8 cellular contexts compared by ENCODE assay signal in genomic region chr2:195575879-195576391, GRCh38.
DNase-seq lines count a peak whose midpoint lies in the region; ATAC-seq and TF ChIP-seq lines count a peak whose summit lies in the region.

No MANE protein-coding gene starts in this region.

- H3K4me1 ChIP-seq in left ventricle myocardium inferior (peaks cover 9% of the 10 kb centered on the region), upper lobe of right lung (peaks cover 9% of the 10 kb centered on the region)

- intact Hi-C loops in activated B cell treated with CpG ODN at 0.5 μM for 24 hours (cut with micrococcal nuclease): loop anchor here (1.0 to 10.0 kb wide), 8 partner anchors 14 to 492 kb away; partner anchors contain the start of gene DNAH7
- intact Hi-C loops in left ventricle myocardium inferior (cut with micrococcal nuclease): loop anchor here (5.0 kb wide), 1 partner anchor 86 kb away; no protein-coding TSS in a partner anchor
- intact Hi-C loops in upper lobe of right lung (cut with DNase I): no loop called here

- ATAC-seq in GM21423 (IDR thresholded peaks at IDR 0.05; ENCODE audit: unreplicated experiment) (peak; percentile 80), activated B cell treated with CpG ODN at 0.5 μM for 24 hours (ENCODE audit: low read depth) (peak; percentile 79), upper lobe of right lung (peak; percentile 48)

- H3K4me3 Mint-ChIP-seq in activated B cell treated with CpG ODN at 0.5 μM for 24 hours: peak overlapping the region; percentile 70

- peak; percentile 3 for DNase-seq in NCI-H345 (lab: John Stamatoyannopoulos, UW)
- no peak for DNase-seq in NCI-H345 treated with DMSO at 0.1 percent for 48 hours (lab: John Stamatoyannopoulos, UW; ENCODE audit: unreplicated experiment)
- peak; percentile 69 for DNase-seq in HT-29 (ENCODE audit: low spot score)
- DNase-seq in activated B cell treated with CpG ODN at 0.5 μM for 24 hours: no peak
- no peak for DNase-seq in left ventricle myocardium inferior
- no peak for DNase-seq in upper lobe of right lung
- no peak for DNase-seq in stimulated activated CD4-positive, alpha-beta T cell treated with anti-CD3 and anti-CD28 coated beads, Interleukin-2, amount 100 ng/mL, for 48 hours

- no peaks in the 10 kb centered on the region for H3K36me3 Mint-ChIP-seq in activated B cell treated with CpG ODN at 0.5 μM for 24 hours (ENCODE audit: low read depth)

- H3K36me3 ChIP-seq in left ventricle myocardium inferior: no peaks in the 10 kb centered on the region
- no peaks in the 10 kb centered on the region for H3K36me3 ChIP-seq in upper lobe of right lung

- TF ChIP-seq CTCF in activated B cell treated with CpG ODN at 0.5 μM for 24 hours (IDR thresholded peaks at IDR 0.05) (no peak), left ventricle myocardium inferior (IDR thresholded peaks at IDR 0.05; ENCODE audit: borderline replicate concordance) (peak; percentile 48), upper lobe of right lung (IDR thresholded peaks at IDR 0.05) (no peak)

- no peaks in the 10 kb centered on the region for H3K27me3 Mint-ChIP-seq in activated B cell treated with CpG ODN at 0.5 μM for 24 hours

- H3K27me3 ChIP-seq in left ventricle myocardium inferior (ENCODE audit: low read depth): no peaks in the 10 kb centered on the region
- H3K27me3 ChIP-seq in upper lobe of right lung: no peaks in the 10 kb centered on the region

- peak overlapping the region; percentile 76 for H3K27ac Mint-ChIP-seq in activated B cell treated with CpG ODN at 0.5 μM for 24 hours

- H3K27ac ChIP-seq in left ventricle myocardium inferior (replicated peaks) (no peak overlapping the region), upper lobe of right lung (no peak overlapping the region)

- POLR2A ChIA-PET in activated B cell treated with CpG ODN at 0.5 μM for 24 hours (lab: Charles Lee): interaction anchor here (0.6 to 7.9 kb wide), 13 partner anchors 11 to 492 kb away, joined by 3 to 144 read pairs (median 4); partner anchors contain the start of genes DNAH7 and SLC39A10

- H3K9me3 ChIP-seq in left ventricle myocardium inferior (replicated peaks) (no peaks in the 10 kb centered on the region), upper lobe of right lung (no peaks in the 10 kb centered on the region)

- peaks cover 50% of the 10 kb centered on the region for H3K4me1 Mint-ChIP-seq in activated B cell treated with CpG ODN at 0.5 μM for 24 hours

- H3K4me3 ChIP-seq in left ventricle myocardium inferior (no peak overlapping the region), upper lobe of right lung (no peak overlapping the region)

- no peaks in the 10 kb centered on the region for H3K9me3 Mint-ChIP-seq in activated B cell treated with CpG ODN at 0.5 μM for 24 hours

- CTCF ChIA-PET in activated B cell treated with CpG ODN at 0.5 μM for 24 hours (lab: Charles Lee): interaction anchor here (0.7 to 7.6 kb wide), 27 partner anchors 9 to 878 kb away, joined by 3 to 221 read pairs (median 5); partner anchors contain the start of genes DNAH7 and SLC39A10

Comparison
In these comparisons a context has a peak if more than half of its experiments do, and no peak if none do; other contexts are left out.
1. DNase-seq: peak in NCI-H345 (single experiment) and HT-29 (single experiment); none in NCI-H345 treated with DMSO at 0.1 percent for 48 hours (single experiment), activated B cell treated with CpG ODN at 0.5 μM for 24 hours (single experiment), left ventricle myocardium inferior (single experiment), upper lobe of right lung (single experiment) and stimulated activated CD4-positive, alpha-beta T cell treated with anti-CD3 and anti-CD28 coated beads, Interleukin-2, amount 100 ng/mL, for 48 hours (0 of 2).
2. Peak in every context shown above with its lines, with median percentiles within 50 percentile points of each other: ATAC-seq.